Comparison of ENCODE assay signal across 13 cellular contexts in genomic region chr6:141105481-141105880, GRCh38.
DNase-seq lines count a peak whose midpoint lies in the region; ATAC-seq and TF ChIP-seq lines count a peak whose summit lies in the region.
"Had no signal": no experiment of that assay in that cellular context is flagged by ENCODE, and none has a peak within 500 bp of the region (broad histone marks: within the 10 kb centered on the region; RNA-seq: fewer than 3 reads in every experiment).

No MANE protein-coding gene starts in this region.

- TF ChIP-seq CTCF in AG10803 (conservative IDR thresholded peaks at IDR 0.05; ENCODE audit: low read length) (no peak), IMR-90 (conservative IDR thresholded peaks at IDR 0.05; ENCODE audit: low read depth, low read length) (no peak), GM13977 (IDR thresholded peaks at IDR 0.05; ENCODE audit: extremely low read depth, insufficient read depth, missing control alignments) (no peak)

- ATAC-seq in IMR-90 (ENCODE audit: low read depth) (no peak), GM18873 (IDR thresholded peaks at IDR 0.05; ENCODE audit: low FRiP score, unreplicated experiment) (no peak)

- DNase-seq in AG10803 (ENCODE audit: low read depth), result peak; percentile 67
- DNase-seq in IMR-90, result peak; percentile 50
- peak; percentile 28 for DNase-seq in cerebellar cortex (ENCODE audit: low spot score)
- DNase-seq in kidney glomerular epithelial cell (lab: John Stamatoyannopoulos, UW), result peak; percentile 87
- no peak for DNase-seq in cerebellar nuclear complex (lab: John Stamatoyannopoulos, UW)
- DNase-seq in GM13977 (ENCODE audit: low spot score), result no peak
- DNase-seq in superior temporal gyrus (ENCODE audit: extremely low spot score), result no peak
- DNase-seq: activated CD8-positive, alpha-beta memory T cell treated with anti-CD3 and anti-CD28 coated beads, Interleukin-2, amount 50 U/mL, for 4 hours; C1 segment of cervical spinal cord; NCI-H2227 treated with DMSO at 0.1 percent for 48 hours; small intestine; stimulated activated naive CD4-positive, alpha-beta T cell treated with Interleukin-2 at 50 U/mL for 16 hours had no signal

- peak overlapping the region; percentile 38; the same call in 1 of the 2 replicates for H3K4me2 ChIP-seq in IMR-90 (ENCODE audit: low read depth, low read length)

- 0 out of 3 replicates have a peak overlapping the region, but pooled peaks have one; percentile 2 for H2BK15ac ChIP-seq in IMR-90 (ENCODE audit: low read depth, low read length)

- no peaks in the 10 kb centered on the region for H4K20me1 ChIP-seq in IMR-90 (ENCODE audit: insufficient read depth, low read length)

- TF ChIP-seq POLR2A in IMR-90 (IDR thresholded peaks at IDR 0.05; ENCODE audit: low read depth, low read length), result no peak

- POLR2A ChIA-PET in IMR-90 (lab: Charles Lee; ENCODE audit: unreplicated experiment), result no interaction called here

- no peaks in the 10 kb centered on the region for H3K27me3 ChIP-seq in IMR-90 (ENCODE audit: control insufficient read depth, insufficient read depth, low read length)

- intact Hi-C loops in IMR-90 (cut with micrococcal nuclease), result no loop called here

- no peaks in the 10 kb centered on the region for H3K79me1 ChIP-seq in IMR-90 (ENCODE audit: low read depth in 1 of 2, low read length in 2 of 2)

- H3K18ac ChIP-seq in IMR-90 (ENCODE audit: low read depth, low read length), result peak overlapping the region; percentile 25; the same call in 1 of the 2 replicates

- H4K8ac ChIP-seq in IMR-90 (ENCODE audit: low read depth in 2 of 2, low read length in 2 of 2), result peak overlapping the region in 1 of 2 experiments; percentile 22; a peak in 2 of 4 replicates

- peak overlapping the region; percentile 58; the same call in 1 of the 2 replicates for H4K5ac ChIP-seq in IMR-90 (ENCODE audit: low read depth, low read length)

- H2BK20ac ChIP-seq in IMR-90 (ENCODE audit: low read depth, low read length), result 0 out of 2 replicates have a peak overlapping the region, but pooled peaks have one; percentile 18

- H3K9me3 ChIP-seq in IMR-90 (ENCODE audit: control insufficient read depth, insufficient read depth, low read length), result no peaks in the 10 kb centered on the region

- H3K9me1 ChIP-seq in IMR-90 (ENCODE audit: insufficient read depth, low read length), result no peaks in the 10 kb centered on the region; the same call in 1 of the 2 replicates

- H3K4me3 ChIP-seq in AG10803 (ENCODE audit: low read length), result no peak overlapping the region
- H3K4me3 ChIP-seq in IMR-90 (ENCODE audit: insufficient read depth, low read depth, low read length), result no peak overlapping the region

- H2AK9ac ChIP-seq in IMR-90 (replicated peaks; ENCODE audit: low read depth, low read length, poor library complexity), result no peak overlapping the region

- H3K56ac ChIP-seq in IMR-90 (ENCODE audit: extremely low read depth, insufficient read depth, low read length), result no peak overlapping the region

- no TSS peak for BruUV-seq in IMR-90 (replicated peaks; lab: Mats Ljungman, UMichigan)

- H3K23ac ChIP-seq in IMR-90 (ENCODE audit: low read depth, low read length), result no peak overlapping the region

- H3K9ac ChIP-seq in IMR-90 (ENCODE audit: low read depth, low read length), result no peak overlapping the region

- no peaks in the 10 kb centered on the region for H3K36me3 ChIP-seq in IMR-90 (ENCODE audit: control insufficient read depth, insufficient read depth, low read length)

- no peak overlapping the region for H4K91ac ChIP-seq in IMR-90 (ENCODE audit: insufficient read depth, low read depth, low read length)

- no peak overlapping the region for H3K27ac ChIP-seq in IMR-90 (ENCODE audit: insufficient read depth, low read length)

- CTCF ChIA-PET in IMR-90 (lab: Yijun Ruan, JAX), result interaction anchor here (1.3 kb wide), 1 partner anchor 28 kb away, joined by 3 read pairs; no protein-coding TSS in a partner anchor

- H3K14ac ChIP-seq in IMR-90 (replicated peaks; ENCODE audit: low read depth, low read length), result no peak overlapping the region; the same call in 1 of the 2 replicates

- dilution Hi-C loops in IMR-90 (cut with HindIII; ENCODE audit: low sequenced_read_pairs, unreplicated experiment), result no loop called here

- H2AK5ac ChIP-seq in IMR-90 (ENCODE audit: low read depth, low read length), result no peak overlapping the region

- H2BK120ac ChIP-seq in IMR-90 (ENCODE audit: low read depth, low read length), result peak overlapping the region; percentile 17; the same call in 1 of the 2 replicates

- peak overlapping the region; percentile 25; the same call in 1 of the 2 replicates for H3K4ac ChIP-seq in IMR-90 (ENCODE audit: low read depth, low read length)

- H2BK5ac ChIP-seq in IMR-90 (ENCODE audit: low read depth, low read length, poor library complexity, severe bottlenecking), result peak overlapping the region; percentile 36

- in situ Hi-C loops in IMR-90 (cut with MboI; ENCODE audit: low sequenced_read_pairs) (no loop called here), GM13977 (cut with MboI; ENCODE audit: low pct_unique_long_range_greater_than_20kb, low sequenced_read_pairs, unreplicated experiment) (no loop called here)

- H2AFZ ChIP-seq in IMR-90 (replicated peaks; ENCODE audit: low read length, poor library complexity), result peak overlapping the region; percentile 68

- no peak for TF ChIP-seq RAD21 in IMR-90 (IDR thresholded peaks at IDR 0.05; ENCODE audit: low read length)

- H3K4me1 ChIP-seq in IMR-90 (ENCODE audit: control insufficient read depth, insufficient read depth, low read length), result peaks cover 3% of the 10 kb centered on the region; the same call in 1 of the 2 replicates

TF ChIP-seq in IMR-90, 13 proteins besides CTCF, POLR2A, EP300 and RAD21:
- TF ChIP-seq RFX5 (IDR thresholded peaks at IDR 0.05; ENCODE audit: low read depth, low read length) (no peak), MAZ (IDR thresholded peaks at IDR 0.05; ENCODE audit: borderline replicate concordance, low read depth, low read length) (no peak), CEBPB (IDR thresholded peaks at IDR 0.05; ENCODE audit: low read depth, low read length) (no peak), USF2 (IDR thresholded peaks at IDR 0.05; ENCODE audit: low read depth, low read length) (no peak), BHLHE40 (IDR thresholded peaks at IDR 0.05; ENCODE audit: low read depth, low read length) (no peak), RCOR1 (IDR thresholded peaks at IDR 0.05; ENCODE audit: insufficient replicate concordance, low read length) (no peak), CHD1 (IDR thresholded peaks at IDR 0.05; ENCODE audit: low read depth, low read length) (no peak), MAFK (IDR thresholded peaks at IDR 0.05; ENCODE audit: low read depth, low read length) (no peak), FOS (IDR thresholded peaks at IDR 0.05; ENCODE audit: low read depth, low read length) (no peak), ELK1 (IDR thresholded peaks at IDR 0.05; ENCODE audit: borderline replicate concordance, low read depth, low read length) (no peak), NFE2L2 (IDR thresholded peaks at IDR 0.05; ENCODE audit: low read depth, low read length) (no peak), SMC3 (IDR thresholded peaks at IDR 0.05; ENCODE audit: low read depth, low read length) (no peak), MXI1 (IDR thresholded peaks at IDR 0.05; ENCODE audit: borderline replicate concordance, low read depth, low read length) (no peak)

Comparison
In these comparisons a context has a peak if more than half of its experiments do, and no peak if none do; other contexts are left out.
1. DNase-seq: peak in AG10803 (single experiment), IMR-90 (single experiment), cerebellar cortex (single experiment) and kidney glomerular epithelial cell (single experiment); none in cerebellar nuclear complex (0 of 2), GM13977 (single experiment) and superior temporal gyrus (single experiment).